30 cellular contexts compared by ENCODE assay signal in the genomic region with DNA sequence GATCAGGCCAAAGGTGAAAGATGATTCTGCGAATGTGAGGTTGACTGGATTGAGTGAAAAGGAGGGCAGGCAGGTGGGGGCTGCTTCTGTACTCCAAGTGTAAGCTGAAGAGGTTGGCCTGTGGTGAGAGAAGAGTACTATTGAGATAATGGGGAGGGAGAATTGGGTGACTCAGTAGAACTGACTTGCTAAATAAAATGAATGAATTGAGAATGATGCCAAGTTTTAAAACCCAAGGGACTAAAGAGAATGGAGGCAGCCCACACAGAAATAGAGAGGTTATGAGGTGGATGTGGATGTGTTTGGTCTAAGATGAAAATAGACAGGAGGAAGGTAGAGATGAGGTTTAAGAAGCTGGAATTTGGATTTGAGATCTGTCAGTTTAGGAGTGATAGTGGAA. TPM values are rescaled to one million over a fixed set of nuclear protein-coding genes. Genes with fewer than 3 reads are reported as not detected.
"Had no signal": no experiment of that assay in that cellular context is flagged by ENCODE, and none has a peak within 500 bp of the region (broad histone marks: within the 10 kb centered on the region; RNA-seq: fewer than 3 reads in every experiment).

No MANE protein-coding gene starts in this region.

- DNase-seq: activated B cell treated with CpG ODN at 0.5 μM for 24 hours; activated CD4-positive, alpha-beta T cell treated with anti-CD3 and anti-CD28 coated beads, Interleukin-2, amount 50 U/mL, for 1 hour; activated CD8-positive, alpha-beta T cell treated with anti-CD3 and anti-CD28 coated beads for 36 hours; activated naive CD8-positive, alpha-beta T cell treated with anti-CD3 and anti-CD28 coated beads, Interleukin-2, amount 50 U/mL, for 24 hours; activated T-cell treated with anti-CD3 and anti-CD28 coated beads, Interleukin-2, amount 50 U/mL, for 4 hours; anterior cingulate cortex; colonic mucosa; effector memory CD4-positive, alpha-beta T cell; foreskin keratinocyte; heart left ventricle; hypothalamus; immature natural killer cell; kidney; left colon; mammary epithelial cell; midbrain; naive thymus-derived CD4-positive, alpha-beta T cell; nucleus accumbens; pancreas; retina; sigmoid colon; stimulated activated CD4-positive, alpha-beta T cell treated with anti-CD3 and anti-CD28 coated beads, Interleukin-15, amount 100 ng/mL, for 24 hours; stimulated activated CD4-positive, alpha-beta T cell treated with anti-CD3 and anti-CD28 coated beads, Interleukin-2, amount 100 ng/mL, for 24 hours; stimulated activated naive B cell treated with anti-CD40 and anti-IgM and Interleukin-4, amounts not matched to agents 10 μg/mL and 1 μg/mL and 100 μg/mL, for 72 hours; stomach; T-helper 2 cell had no signal

- ATAC-seq: activated CD8-positive, alpha-beta T cell treated with anti-CD3 and anti-CD28 coated beads for 36 hours; activated naive CD8-positive, alpha-beta T cell treated with anti-CD3 and anti-CD28 coated beads, Interleukin-2, amount 50 U/mL, for 24 hours; activated T-cell treated with anti-CD3 and anti-CD28 coated beads, Interleukin-2, amount 50 U/mL, for 4 hours; foreskin keratinocyte; heart left ventricle; left colon; naive thymus-derived CD4-positive, alpha-beta T cell; pancreas; stimulated activated naive B cell treated with anti-CD40 and anti-IgM and Interleukin-4, amounts not matched to agents 10 μg/mL and 1 μg/mL and 100 μg/mL, for 72 hours had no signal

- H3K4me3 ChIP-seq: colonic mucosa, heart left ventricle, pancreas, prostate gland, sigmoid colon, stomach, tibial nerve had no signal

- H3K4me1 ChIP-seq: colonic mucosa, foreskin keratinocyte, heart left ventricle, pancreas, prostate gland, sigmoid colon, tibial nerve had no signal

- H3K4me1 Mint-ChIP-seq: activated naive CD4-positive, alpha-beta T cell treated with anti-CD3 and anti-CD28 coated beads, Interleukin-2, amount 50 U/mL, for 24 hours; activated naive CD8-positive, alpha-beta T cell treated with anti-CD3 and anti-CD28 coated beads, Interleukin-2, amount 50 U/mL, for 24 hours; immature natural killer cell had no signal

- H3K27me3 Mint-ChIP-seq: stimulated activated naive B cell treated with anti-CD40 and anti-IgM and Interleukin-4, amounts not matched to agents 10 μg/mL and 1 μg/mL and 100 μg/mL, for 72 hours had no signal

- H3K9me3 Mint-ChIP-seq: activated B cell treated with CpG ODN at 0.5 μM for 24 hours; activated CD8-positive, alpha-beta T cell treated with anti-CD3 and anti-CD28 coated beads for 36 hours; activated naive CD8-positive, alpha-beta T cell treated with anti-CD3 and anti-CD28 coated beads, Interleukin-2, amount 50 U/mL, for 24 hours; activated T-cell treated with anti-CD3 and anti-CD28 coated beads, Interleukin-2, amount 50 U/mL, for 4 hours; activated T-helper 2 cell treated with anti-CD3 and anti-CD28 coated beads, Interferon-gamma antibody, Interleukin-2, Interleukin-4, amounts not matched to agents 10 μg/mL and 5 μg/mL and 100 μg/mL, durations not matched to agents 14 hours and 24 hours and 36 hours; stimulated activated naive B cell treated with anti-CD40 and anti-IgM and Interleukin-4, amounts not matched to agents 10 μg/mL and 1 μg/mL and 100 μg/mL, for 72 hours had no signal

- H3K36me3 Mint-ChIP-seq: activated naive CD4-positive, alpha-beta T cell treated with anti-CD3 and anti-CD28 coated beads, Interleukin-2, amount 50 U/mL, for 24 hours; immature natural killer cell; naive thymus-derived CD4-positive, alpha-beta T cell had no signal

- H3K27ac Mint-ChIP-seq: activated B cell treated with CpG ODN at 0.5 μM for 24 hours; activated CD8-positive, alpha-beta T cell treated with anti-CD3 and anti-CD28 coated beads for 36 hours; activated naive CD4-positive, alpha-beta T cell treated with anti-CD3 and anti-CD28 coated beads, Interleukin-2, amount 50 U/mL, for 24 hours; activated naive CD8-positive, alpha-beta T cell treated with anti-CD3 and anti-CD28 coated beads, Interleukin-2, amount 50 U/mL, for 24 hours; activated T-helper 2 cell treated with anti-CD3 and anti-CD28 coated beads, Interferon-gamma antibody, Interleukin-2, Interleukin-4, amounts not matched to agents 10 μg/mL and 5 μg/mL and 100 μg/mL, durations not matched to agents 14 hours and 24 hours and 36 hours; immature natural killer cell; naive thymus-derived CD4-positive, alpha-beta T cell; stimulated activated naive B cell treated with anti-CD40 and anti-IgM and Interleukin-4, amounts not matched to agents 10 μg/mL and 1 μg/mL and 100 μg/mL, for 72 hours had no signal

- H3K27ac ChIP-seq: colonic mucosa, foreskin keratinocyte, heart left ventricle, pancreas, prostate gland, sigmoid colon, stomach, tibial nerve had no signal

- H3K9me3 ChIP-seq: colonic mucosa, heart left ventricle, pancreas, prostate gland, sigmoid colon, stomach, tibial nerve had no signal

- H3K27me3 ChIP-seq: pancreas, tibial nerve had no signal

- H3K4me3 Mint-ChIP-seq: activated B cell treated with CpG ODN at 0.5 μM for 24 hours; activated CD8-positive, alpha-beta T cell treated with anti-CD3 and anti-CD28 coated beads for 36 hours; activated naive CD4-positive, alpha-beta T cell treated with anti-CD3 and anti-CD28 coated beads, Interleukin-2, amount 50 U/mL, for 24 hours; activated naive CD8-positive, alpha-beta T cell treated with anti-CD3 and anti-CD28 coated beads, Interleukin-2, amount 50 U/mL, for 24 hours; activated T-cell treated with anti-CD3 and anti-CD28 coated beads, Interleukin-2, amount 50 U/mL, for 4 hours; immature natural killer cell; naive thymus-derived CD4-positive, alpha-beta T cell; stimulated activated naive B cell treated with anti-CD40 and anti-IgM and Interleukin-4, amounts not matched to agents 10 μg/mL and 1 μg/mL and 100 μg/mL, for 72 hours had no signal

- H3K36me3 ChIP-seq: colonic mucosa, pancreas, prostate gland, sigmoid colon, stomach had no signal

RNA-seq across cellular contexts. Expression of gene MME, which starts 5.9 kb away (rescaled TPM):
- total RNA-seq: activated CD8-positive, alpha-beta T cell treated with anti-CD3 and anti-CD28 coated beads for 36 hours; activated T-helper 2 cell treated with anti-CD3 and anti-CD28 coated beads, Interferon-gamma antibody, Interleukin-2, Interleukin-4, amounts not matched to agents 10 μg/mL and 5 μg/mL and 100 μg/mL, durations not matched to agents 14 hours and 24 hours and 36 hours had no signal
- polyA plus RNA-seq: immature natural killer cell; naive thymus-derived CD4-positive, alpha-beta T cell had no signal
